ENCODE assay signal across 13 cellular contexts in genomic region chr6:34288581-34288980, GRCh38. TPM values are rescaled to one million over a fixed set of nuclear protein-coding genes. Genes with fewer than 3 reads are reported as not detected.
A peak's percentile ranks its signal among the peaks of the same experiment; 100 is the strongest.
DNase-seq lines count a peak whose midpoint lies in the region; ATAC-seq and TF ChIP-seq lines count a peak whose summit lies in the region.
"Had no signal": no experiment of that assay in that cellular context is flagged by ENCODE, and none has a peak within 500 bp of the region (broad histone marks: within the 10 kb centered on the region; RNA-seq: fewer than 3 reads in every experiment).

No MANE protein-coding gene starts in this region.

- H3K27me3 Mint-ChIP-seq in CD4-positive, alpha-beta T cell, result no peaks in the 10 kb centered on the region
- peaks cover 6% of the 10 kb centered on the region for H3K27me3 Mint-ChIP-seq in endothelial cell (ENCODE audit: unreplicated experiment)
- H3K27me3 Mint-ChIP-seq in progenitor cell of endocrine pancreas, result peaks cover 2% of the 10 kb centered on the region

- peaks cover 21% of the 10 kb centered on the region for H3K4me1 Mint-ChIP-seq in CD4-positive, alpha-beta T cell (ENCODE audit: low read depth)
- H3K4me1 Mint-ChIP-seq in endothelial cell (ENCODE audit: unreplicated experiment), result peaks cover 39% of the 10 kb centered on the region
- peaks cover 21% of the 10 kb centered on the region for H3K4me1 Mint-ChIP-seq in progenitor cell of endocrine pancreas (ENCODE audit: low read depth)

- peaks cover 72% of the 10 kb centered on the region for H3K36me3 Mint-ChIP-seq in CD4-positive, alpha-beta T cell (ENCODE audit: low read depth)
- H3K36me3 Mint-ChIP-seq in endothelial cell (ENCODE audit: low read depth, unreplicated experiment) (peaks cover 40% of the 10 kb centered on the region), progenitor cell of endocrine pancreas (ENCODE audit: insufficient read depth) (peaks cover 19% of the 10 kb centered on the region)

- no peak overlapping the region for H2AFZ ChIP-seq in MM.1S (ENCODE audit: low read length)

- H3K9ac ChIP-seq in MM.1S (ENCODE audit: low read length), result no peak overlapping the region

- no peak for ATAC-seq in CD4-positive, alpha-beta T cell (ENCODE audit: poor library complexity)
- ATAC-seq in HG03159 (IDR thresholded peaks at IDR 0.05; ENCODE audit: unreplicated experiment), result no peak
- ATAC-seq: mucosa of descending colon had no signal

- in situ Hi-C loops in GM13976 (cut with MboI; ENCODE audit: low sequenced_read_pairs, unreplicated experiment), result no loop called here

- peak overlapping the region; percentile 44 for H3K4me2 ChIP-seq in MM.1S (ENCODE audit: low read depth, low read length)

- no peak overlapping the region for H3K4me3 Mint-ChIP-seq in CD4-positive, alpha-beta T cell
- H3K4me3 Mint-ChIP-seq in endothelial cell (ENCODE audit: unreplicated experiment) (no peak overlapping the region), progenitor cell of endocrine pancreas (ENCODE audit: low read depth) (no peak overlapping the region)
- H3K4me3 Mint-ChIP-seq: HFFc6 had no signal

- H3K27me3 ChIP-seq in CD4-positive, alpha-beta T cell (ENCODE audit: control insufficient read depth, insufficient read depth, low read length), result no peaks in the 10 kb centered on the region
- no peaks in the 10 kb centered on the region for H3K27me3 ChIP-seq in MM.1S (replicated peaks; ENCODE audit: insufficient read depth, low read length)
- H3K27me3 ChIP-seq: testis had no signal

- H3K4me3 ChIP-seq in MM.1S (ENCODE audit: low read length), result no peak overlapping the region; the same call in 1 of the 2 replicates
- H3K4me3 ChIP-seq: mucosa of descending colon, testis had no signal

- H3K79me2 ChIP-seq in MM.1S (ENCODE audit: low read length), result no peaks in the 10 kb centered on the region; the same call in 1 of the 2 replicates

- no peaks in the 10 kb centered on the region for H3K36me3 ChIP-seq in MM.1S (replicated peaks; ENCODE audit: insufficient read depth, low read length)

- TF ChIP-seq CTCF in CD4-positive, alpha-beta T cell (IDR thresholded peaks at IDR 0.05), result no peak
- TF ChIP-seq CTCF in GM13976 (IDR thresholded peaks at IDR 0.05; ENCODE audit: borderline replicate concordance, control extremely low read depth, extremely low read depth, insufficient read depth, missing control alignments) (no peak), MM.1S (IDR thresholded peaks at IDR 0.05; ENCODE audit: low read length) (no peak), endothelial cell (IDR thresholded peaks at IDR 0.05; ENCODE audit: unreplicated experiment) (no peak), progenitor cell of endocrine pancreas (IDR thresholded peaks at IDR 0.05; ENCODE audit: unreplicated experiment) (no peak)

- H3K9me3 Mint-ChIP-seq in CD4-positive, alpha-beta T cell, result no peaks in the 10 kb centered on the region
- no peaks in the 10 kb centered on the region for H3K9me3 Mint-ChIP-seq in endothelial cell (ENCODE audit: unreplicated experiment)
- no peaks in the 10 kb centered on the region for H3K9me3 Mint-ChIP-seq in progenitor cell of endocrine pancreas (ENCODE audit: low read depth)
- H3K9me3 Mint-ChIP-seq: HFFc6 had no signal

- intact Hi-C loops in CD4-positive, alpha-beta T cell (cut with DNase I, micrococcal nuclease), result no loop called here

- H3K9me3 ChIP-seq in CD4-positive, alpha-beta T cell (ENCODE audit: control insufficient read depth, low read length), result no peaks in the 10 kb centered on the region
- H3K9me3 ChIP-seq in MM.1S (replicated peaks; ENCODE audit: insufficient read depth, low read length), result no peaks in the 10 kb centered on the region
- H3K9me3 ChIP-seq: mucosa of descending colon, testis had no signal

- H4K20me1 ChIP-seq in MM.1S (ENCODE audit: insufficient read depth, low read length), result no peaks in the 10 kb centered on the region

- no peak overlapping the region for H3K27ac ChIP-seq in CD4-positive, alpha-beta T cell (ENCODE audit: low read depth, low read length)
- H3K27ac ChIP-seq in MM.1S (ENCODE audit: low read length), result peak overlapping the region; percentile 57; the same call in 1 of the 2 replicates
- H3K27ac ChIP-seq: testis had no signal

- CTCF ChIA-PET in CD4-positive, alpha-beta T cell (lab: Charles Lee), result no interaction called here

- POLR2A ChIA-PET in CD4-positive, alpha-beta T cell (lab: Charles Lee), result interaction anchor here (1.2 kb wide), 1 partner anchor 39 kb away, joined by 3 read pairs; the partner anchor contains the start of gene SMIM29

- peaks cover 15% of the 10 kb centered on the region for H3F3A ChIP-seq in MM.1S (ENCODE audit: insufficient read depth, low read length)

- H3K9me2 ChIP-seq in MM.1S (replicated peaks; ENCODE audit: insufficient read depth, low read length), result no peaks in the 10 kb centered on the region

- DNase-seq in CD4-positive, alpha-beta T cell, result no peak
- peak; percentile 50 for DNase-seq in GM13976 (ENCODE audit: low spot score)
- DNase-seq in MM.1S, result peak; percentile 53
- no peak for DNase-seq in endothelial cell (ENCODE audit: low spot score)
- DNase-seq in NCI-H1417 treated with DMSO at 0.1 percent for 48 hours (lab: John Stamatoyannopoulos, UW), result no peak
- no peak for DNase-seq in glomerular visceral epithelial cell (ENCODE audit: extremely low spot score)
- no peak for DNase-seq in progenitor cell of endocrine pancreas (ENCODE audit: low spot score, unreplicated experiment)
- DNase-seq: COR-L47, HFFc6, mucosa of descending colon, NCI-H446, testis had no signal

- H3K4me1 ChIP-seq in MM.1S (ENCODE audit: low read length), result peaks cover 17% of the 10 kb centered on the region
- H3K4me1 ChIP-seq: testis had no signal

- H3K27ac Mint-ChIP-seq in CD4-positive, alpha-beta T cell, result peak overlapping the region; percentile 56
- H3K27ac Mint-ChIP-seq in endothelial cell (ENCODE audit: unreplicated experiment) (peak overlapping the region; percentile 64), progenitor cell of endocrine pancreas (no peak overlapping the region)
- H3K27ac Mint-ChIP-seq: HFFc6 had no signal

RNA-seq across cellular contexts. Expression of gene SMIM29, which starts 39.8 kb away (rescaled TPM):
- 10 to 100 TPM; 22.0 to 23.9 TPM for total RNA-seq in CD4-positive, alpha-beta T cell
- 44.3 TPM for total RNA-seq in endothelial cell (ENCODE audit: unreplicated experiment)
- 5.1 and 5.3 TPM in 2 replicates for total RNA-seq in progenitor cell of endocrine pancreas

RNA-seq across cellular contexts. Expression of gene HMGA1, which starts 51.9 kb away (rescaled TPM):
- 100 to 1,000 TPM; 102 to 107 TPM for total RNA-seq in CD4-positive, alpha-beta T cell
- total RNA-seq in endothelial cell (ENCODE audit: unreplicated experiment) (528 TPM), progenitor cell of endocrine pancreas (748 and 769 TPM in 2 replicates)

Comparison
In these comparisons a context has a peak if more than half of its experiments do, and no peak if none do; other contexts are left out.
1. DNase-seq: peak in GM13976 (single experiment) and MM.1S (single experiment); none in CD4-positive, alpha-beta T cell (0 of 10), endothelial cell (single experiment), NCI-H1417 treated with DMSO at 0.1 percent for 48 hours (single experiment), glomerular visceral epithelial cell (single experiment) and progenitor cell of endocrine pancreas (single experiment).